13 cellular contexts compared by ENCODE assay signal in genomic region chr18:31243740-31244512, GRCh38.
DNase-seq lines count a peak whose midpoint lies in the region; ATAC-seq and TF ChIP-seq lines count a peak whose summit lies in the region.
"Had no signal": no experiment of that assay in that cellular context is flagged by ENCODE, and none has a peak within 500 bp of the region (broad histone marks: within the 10 kb centered on the region; RNA-seq: fewer than 3 reads in every experiment).

No MANE protein-coding gene starts in this region.

- H3K4me3 ChIP-seq in body of pancreas (no peak overlapping the region), right atrium auricular region (no peak overlapping the region), neuron (ENCODE audit: low read length) (no peak overlapping the region), gastroesophageal sphincter (no peak overlapping the region)
- H3K4me3 ChIP-seq: gastrocnemius medialis had no signal

- TF ChIP-seq POLR2A in body of pancreas (IDR thresholded peaks at IDR 0.05) (no peak), gastroesophageal sphincter (IDR thresholded peaks at IDR 0.05) (no peak)

- H3K27me3 ChIP-seq in body of pancreas: no peaks in the 10 kb centered on the region
- H3K27me3 ChIP-seq in right atrium auricular region: no peaks in the 10 kb centered on the region
- H3K27me3 ChIP-seq in neuron (ENCODE audit: insufficient read depth, low read length): no peaks in the 10 kb centered on the region
- peaks cover 4% of the 10 kb centered on the region for H3K27me3 ChIP-seq in gastroesophageal sphincter
- H3K27me3 ChIP-seq: gastrocnemius medialis had no signal

- intact Hi-C loops in body of pancreas (cut with DNase I): no loop called here

- DNase-seq in ELF-1 (ENCODE audit: low read depth, low spot score) (peak; percentile 21), body of pancreas (peak in 1 of 4 donors; percentile 13), right atrium auricular region (ENCODE audit: low spot score) (no peak), A172 (ENCODE audit: low spot score) (no peak), HPDE6-E6E7 (ENCODE audit: extremely low spot score) (no peak)
- no peak for DNase-seq in activated naive CD4-positive, alpha-beta T cell treated with Interleukin-2 at 50 U/mL for 16 hours
- DNase-seq: activated B cell treated with CpG ODN at 0.5 μM for 24 hours; activated CD8-positive, alpha-beta memory T cell treated with anti-CD3 and anti-CD28 coated beads, Interleukin-2, amount 50 U/mL, for 48 hours; gastrocnemius medialis; NCI-H1092 treated with DMSO at 0.1 percent for 48 hours; occipital lobe had no signal

- H3K4me1 ChIP-seq in body of pancreas (peaks cover 63% of the 10 kb centered on the region), right atrium auricular region (peaks cover 0 to 49% of the 10 kb centered on the region in 2 donors), neuron (ENCODE audit: insufficient read depth, low read length) (peaks cover 24% of the 10 kb centered on the region), gastroesophageal sphincter (no peaks in the 10 kb centered on the region)
- H3K4me1 ChIP-seq: gastrocnemius medialis had no signal

- TF ChIP-seq CTCF in body of pancreas (IDR thresholded peaks at IDR 0.05): no peak
- TF ChIP-seq CTCF in right atrium auricular region (IDR thresholded peaks at IDR 0.05): no peak
- no peak for TF ChIP-seq CTCF in gastroesophageal sphincter (IDR thresholded peaks at IDR 0.05)

- H3K36me3 ChIP-seq in body of pancreas (replicated peaks in 1 of 2; ENCODE audit: insufficient read depth in 1 of 2, low read depth in 2 of 2): no peaks in the 10 kb centered on the region
- no peaks in the 10 kb centered on the region for H3K36me3 ChIP-seq in right atrium auricular region
- no peaks in the 10 kb centered on the region for H3K36me3 ChIP-seq in neuron (ENCODE audit: insufficient read depth, low read length)
- no peaks in the 10 kb centered on the region for H3K36me3 ChIP-seq in gastroesophageal sphincter
- H3K36me3 ChIP-seq: gastrocnemius medialis had no signal

- H3K27ac ChIP-seq in body of pancreas: peak overlapping the region in 3 of 4 donors; percentile 38 to 71 (median 39)
- peak overlapping the region; percentile 62 to 86 for H3K27ac ChIP-seq in right atrium auricular region
- no peak overlapping the region for H3K27ac ChIP-seq in gastroesophageal sphincter

- H2AFZ ChIP-seq in neuron (ENCODE audit: low read depth, low read length): peak overlapping the region; percentile 79

- WGBS in body of pancreas, 2 donors: 40 to 58% methylated on average over 11 of the region's 11 CpGs
- 54 to 58% methylated on average over 8 of the region's 11 CpGs for WGBS in gastroesophageal sphincter (ENCODE audit: low coverage in 1 of 2), 2 donors

- ATAC-seq in body of pancreas (no peak), gastroesophageal sphincter (no peak)
- ATAC-seq: gastrocnemius medialis had no signal

- TF ChIP-seq EP300 in gastroesophageal sphincter (IDR thresholded peaks at IDR 0.05): no peak

- H3K9me3 ChIP-seq in body of pancreas (no peaks in the 10 kb centered on the region), right atrium auricular region (no peaks in the 10 kb centered on the region), neuron (ENCODE audit: low read length) (no peaks in the 10 kb centered on the region), gastroesophageal sphincter (no peaks in the 10 kb centered on the region)
- H3K9me3 ChIP-seq: gastrocnemius medialis had no signal

Comparison
In these comparisons a context has a peak if more than half of its experiments do, and no peak if none do; other contexts are left out.
1. H3K27ac ChIP-seq: peak in body of pancreas (3 of 4) and right atrium auricular region (2 of 2); none in gastroesophageal sphincter (0 of 4).